Comparison of ENCODE assay signal across 29 cellular contexts in genomic region chr12:48390026-48390425, GRCh38. TPM values are rescaled to one million over a fixed set of nuclear protein-coding genes. Genes with fewer than 3 reads are reported as not detected.
DNase-seq lines count a peak whose midpoint lies in the region; ATAC-seq and TF ChIP-seq lines count a peak whose summit lies in the region.
"Had no signal": no experiment of that assay in that cellular context is flagged by ENCODE, and none has a peak within 500 bp of the region (broad histone marks: within the 10 kb centered on the region; RNA-seq: fewer than 3 reads in every experiment).

No MANE protein-coding gene starts in this region.

- H3F3A ChIP-seq in GM23338 (replicated peaks; ENCODE audit: low read depth), result no peaks in the 10 kb centered on the region

- H3K9me2 ChIP-seq in GM23338 (ENCODE audit: insufficient read depth), result peaks cover 5% of the 10 kb centered on the region; the same call in 1 of the 2 replicates

- H2AFZ ChIP-seq in GM23338, result no peak overlapping the region
- H2AFZ ChIP-seq: PC-9 had no signal

- no peaks in the 10 kb centered on the region for H3K27me3 ChIP-seq in right cardiac atrium (ENCODE audit: control insufficient read depth, insufficient read depth)
- no peaks in the 10 kb centered on the region for H3K27me3 ChIP-seq in aorta (ENCODE audit: control insufficient read depth in 1 of 2, insufficient read depth in 2 of 2, low read length in 1 of 2)
- no peaks in the 10 kb centered on the region; the same call in 1 of the 2 replicates for H3K27me3 ChIP-seq in GM23338 (ENCODE audit: insufficient read depth)

- H3K36me3 Mint-ChIP-seq in GM23338 (ENCODE audit: low read depth), result no peaks in the 10 kb centered on the region

- TF ChIP-seq CTCF in fibroblast of the aortic adventitia (IDR thresholded peaks at IDR 0.05; ENCODE audit: insufficient read depth, low read length), result no peak
- TF ChIP-seq CTCF in GM23338 (conservative IDR thresholded peaks at IDR 0.05; ENCODE audit: low read depth in 2 of 2), result no peak

- H4K20me1 ChIP-seq in GM23338 (replicated peaks; ENCODE audit: insufficient read depth), result no peaks in the 10 kb centered on the region

- no peaks in the 10 kb centered on the region for H3K79me2 ChIP-seq in GM23338 (replicated peaks; ENCODE audit: insufficient read depth)

- no peaks in the 10 kb centered on the region for H3K4me1 Mint-ChIP-seq in GM23338
- H3K4me1 Mint-ChIP-seq: B cell; CD8-positive, alpha-beta memory T cell had no signal

- ATAC-seq in right cardiac atrium (no peak), Right ventricle myocardium inferior (no peak), aorta (ENCODE audit: low FRiP score) (peak; percentile 64), GM18502 (IDR thresholded peaks at IDR 0.05; ENCODE audit: poor library complexity, unreplicated experiment) (no peak), GM23338 (no peak)
- ATAC-seq: K562 had no signal

- H3K9me3 ChIP-seq in right cardiac atrium (ENCODE audit: control insufficient read depth, low read length) (no peaks in the 10 kb centered on the region), aorta (ENCODE audit: control insufficient read depth, low read length) (peaks cover 1% of the 10 kb centered on the region)
- H3K9me3 ChIP-seq: HAP-1 had no signal

- H3K4me3 ChIP-seq in right cardiac atrium (ENCODE audit: low read length) (no peak overlapping the region), fibroblast of the aortic adventitia (ENCODE audit: low read depth, low read length) (no peak overlapping the region), aorta (ENCODE audit: low read length in 2 of 2) (no peak overlapping the region), GM23338 (no peak overlapping the region)
- H3K4me3 ChIP-seq: HAP-1, K562, PC-9 had no signal

- no peaks in the 10 kb centered on the region; the same call in 2 of the 3 replicates for H3K9me3 Mint-ChIP-seq in GM23338
- H3K9me3 Mint-ChIP-seq: HFFc6 had no signal

- H3K27me3 Mint-ChIP-seq in GM23338 (ENCODE audit: insufficient read depth, low read depth, poor library complexity), result no peaks in the 10 kb centered on the region

- H3K27ac ChIP-seq in right cardiac atrium (ENCODE audit: low read length), result no peak overlapping the region
- peak overlapping the region; percentile 19 for H3K27ac ChIP-seq in angular gyrus (ENCODE audit: low read depth, low read length)
- no peak overlapping the region for H3K27ac ChIP-seq in aorta (ENCODE audit: low read depth in 1 of 2, low read length in 2 of 2)
- H3K27ac ChIP-seq in GM23338 (ENCODE audit: low read depth), result no peak overlapping the region
- H3K27ac ChIP-seq: C4-2B, PC-9 had no signal

- H3K4me1 ChIP-seq in right cardiac atrium (ENCODE audit: control insufficient read depth, insufficient read depth, low read length), result peaks cover 6% of the 10 kb centered on the region
- H3K4me1 ChIP-seq in aorta (ENCODE audit: control insufficient read depth in 1 of 2, insufficient read depth in 2 of 2, low read length in 2 of 2), result peaks cover 4 to 6% of the 10 kb centered on the region in 2 donors
- H3K4me1 ChIP-seq in GM23338 (ENCODE audit: insufficient read depth), result no peaks in the 10 kb centered on the region
- H3K4me1 ChIP-seq: HAP-1 had no signal

- no peaks in the 10 kb centered on the region for H3K36me3 ChIP-seq in aorta (ENCODE audit: control insufficient read depth in 1 of 2, insufficient read depth in 2 of 2, low read length in 1 of 2)
- H3K36me3 ChIP-seq in GM23338 (ENCODE audit: insufficient read depth), result no peaks in the 10 kb centered on the region
- H3K36me3 ChIP-seq: HAP-1 had no signal

- no peak overlapping the region for H3K4me2 ChIP-seq in GM23338
- H3K4me2 ChIP-seq: PC-9 had no signal

- intact Hi-C loops in right cardiac atrium (cut with DNase I), result no loop called here
- intact Hi-C loops in Right ventricle myocardium inferior (cut with DNase I), result no loop called here
- intact Hi-C loops in aorta (cut with DNase I), result no loop called here

- whole genome bisulfite sequencing in right cardiac atrium, result 39% methylated on average over 2 of the region's 2 CpGs
- 3 to 8% methylated on average over 2 of the region's 2 CpGs for WGBS in aorta, 2 donors

- DNase-seq in right cardiac atrium (peak in 2 of 3 donors; percentile 41), Right ventricle myocardium inferior (ENCODE audit: missing footprints) (no peak), fibroblast of the aortic adventitia (ENCODE audit: low read depth) (peak; percentile 43), aorta (peak in 1 of 2 donors; percentile 44), GM23338 (ENCODE audit: low spot score) (no peak), NCI-H146 (lab: John Stamatoyannopoulos, UW) (no peak)
- DNase-seq: CD8-positive, alpha-beta memory T cell; DMS 273 treated with DMSO at 0.1 percent for 48 hours; DMS79 treated with DMSO at 0.1 percent for 48 hours; GOT3; HFFc6; Kasumi-1; NCI-H1092 treated with DMSO at 0.1 percent for 48 hours; NCI-H1436 treated with DMSO at 0.1 percent for 48 hours; NCI-H1930; NCI-H2107; NCI-H446; NCI-H524 treated with DMSO at 0.1 percent for 48 hours; NCI-H774; NK-92 treated with Interleukin-12 subunit alpha and Interleukin-12 subunit beta, amount 100 ng/mL, for 24 hours; PC-9; RPMI8226; SHP77 had no signal

- no peak overlapping the region for H3K27ac Mint-ChIP-seq in GM23338
- H3K27ac Mint-ChIP-seq: B cell; CD8-positive, alpha-beta memory T cell had no signal

- H3K4me3 Mint-ChIP-seq in GM23338, result no peak overlapping the region
- H3K4me3 Mint-ChIP-seq: B cell; CD8-positive, alpha-beta memory T cell; HFFc6 had no signal

TF ChIP-seq in GM23338, 12 proteins besides CTCF, POLR2A, EP300 and RAD21 (continues in another document):
- TF ChIP-seq, protein P1, sequence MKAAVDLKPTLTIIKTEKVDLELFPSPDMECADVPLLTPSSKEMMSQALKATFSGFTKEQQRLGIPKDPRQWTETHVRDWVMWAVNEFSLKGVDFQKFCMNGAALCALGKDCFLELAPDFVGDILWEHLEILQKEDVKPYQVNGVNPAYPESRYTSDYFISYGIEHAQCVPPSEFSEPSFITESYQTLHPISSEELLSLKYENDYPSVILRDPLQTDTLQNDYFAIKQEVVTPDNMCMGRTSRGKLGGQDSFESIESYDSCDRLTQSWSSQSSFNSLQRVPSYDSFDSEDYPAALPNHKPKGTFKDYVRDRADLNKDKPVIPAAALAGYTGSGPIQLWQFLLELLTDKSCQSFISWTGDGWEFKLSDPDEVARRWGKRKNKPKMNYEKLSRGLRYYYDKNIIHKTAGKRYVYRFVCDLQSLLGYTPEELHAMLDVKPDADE (IDR thresholded peaks at IDR 0.05), result no peak
- TF ChIP-seq POLR2AphosphoS5 (IDR thresholded peaks at IDR 0.05; ENCODE audit: low read depth) (no peak), JUNB (IDR thresholded peaks at IDR 0.05; ENCODE audit: unreplicated experiment) (no peak)

RNA-seq across cellular contexts. Expression of gene ZNF641, which starts 39.3 kb away (rescaled TPM):
- total RNA-seq in right cardiac atrium (10 to 100 TPM; 11.5 to 20.7 (median 15.6) TPM), Right ventricle myocardium inferior (17.3 TPM), fibroblast of the aortic adventitia (ENCODE audit: low replicate concordance) (6.3 and 9.9 TPM in 2 replicates), aorta (10 to 100 TPM; 19.4 to 22.4 TPM)
- polyA plus RNA-seq in right cardiac atrium (4.0 TPM), aorta (10 to 100 TPM in 1 of 2 donors, 1 to 10 TPM in 1; 9.0 to 15.3 TPM), GM23338 (2016; fragmentation: Nextera tagmentation; extraction: Ambion mirVana) (1.4 and 1.7 TPM in 2 replicates)
- total RNA-seq in GM23338 (2014; rRNA removed; shearing (Covaris generic)), result 5.3 and 7.2 TPM in 2 replicates

Comparison
In these comparisons a context has a peak if more than half of its experiments do, and no peak if none do; other contexts are left out.
1. DNase-seq: peak in right cardiac atrium (2 of 3) and fibroblast of the aortic adventitia (single experiment); none in Right ventricle myocardium inferior (single experiment), GM23338 (single experiment) and NCI-H146 (single experiment).